In the genomic region with DNA sequence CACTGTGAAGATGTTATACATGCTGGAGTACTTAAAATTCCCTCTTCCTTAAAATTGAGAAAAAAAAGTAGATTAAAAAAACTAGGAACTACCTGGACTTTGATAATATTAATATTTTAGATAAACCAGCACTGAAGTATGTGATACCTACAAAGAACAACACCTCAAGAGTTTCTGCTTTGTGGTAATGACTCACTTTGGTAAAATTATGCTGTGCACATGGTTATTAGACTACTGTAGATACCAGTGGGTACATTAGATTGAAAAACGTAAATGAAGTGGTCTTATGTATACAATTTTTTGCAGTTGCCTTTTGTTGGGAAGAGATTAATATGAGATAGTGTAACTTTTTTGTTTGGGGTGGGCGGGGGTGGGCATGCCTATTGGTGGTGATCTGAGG, we compare ENCODE assay signal across 35 cellular contexts.
"Had no signal": no experiment of that assay in that cellular context is flagged by ENCODE, and none has a peak within 500 bp of the region (broad histone marks: within the 10 kb centered on the region; RNA-seq: fewer than 3 reads in every experiment).

No MANE protein-coding gene starts in this region.

- DNase-seq: activated B cell treated with CpG ODN at 0.5 μM for 24 hours; activated CD4-positive, alpha-beta memory T cell treated with anti-CD3 and anti-CD28 coated beads, Interleukin-2, amount 10 ng/mL, durations not matched to agents 7 days and 5 days; activated CD4-positive, alpha-beta T cell treated with anti-CD3 and anti-CD28 coated beads for 48 hours; activated CD8-positive, alpha-beta memory T cell treated with anti-CD3 and anti-CD28 coated beads, Interleukin-2, amount 50 U/mL, for 48 hours; activated effector memory CD4-positive, alpha-beta T cell treated with Interleukin-2 at 50 U/mL for 16 hours; activated gamma-delta T cell treated with Interleukin-2 at 50 U/mL for 16 hours; activated naive CD4-positive, alpha-beta T cell treated with Interleukin-2 at 50 U/mL for 16 hours; activated naive CD8-positive, alpha-beta T cell treated with anti-CD3 and anti-CD28 coated beads for 36 hours; activated naive CD8-positive, alpha-beta T cell treated with anti-CD3 and anti-CD28 coated beads, Interleukin-2, amount 50 U/mL, for 24 hours; activated T-cell treated with anti-CD3 and anti-CD28 coated beads for 4 hours; activated T-cell treated with anti-CD3 and anti-CD28 coated beads, Interleukin-2, amount 50 U/mL, for 24 hours; activated T-cell treated with anti-CD3 and anti-CD28 coated beads, Interleukin-2, amount 50 U/mL, for 72 hours; adrenal gland; amygdala; aorta; brain microvascular endothelial cell; caudate nucleus; cortex of kidney; dermis blood vessel endothelial cell; effector CD4-positive, alpha-beta T cell; effector memory CD8-positive, alpha-beta T cell; erythroblast; foreskin melanocyte; heart right ventricle; T-helper 1 cell; T-helper 17 cell; T1000; WERI-Rb-1 had no signal

- H2AFZ ChIP-seq: hepatocyte had no signal

- H3K4me2 ChIP-seq: hepatocyte had no signal

- H3K4me1 Mint-ChIP-seq: activated CD4-positive, alpha-beta memory T cell treated with anti-CD3 and anti-CD28 coated beads, Interleukin-2, amount 10 ng/mL, durations not matched to agents 7 days and 5 days; activated naive CD4-positive, alpha-beta T cell treated with anti-CD3 and anti-CD28 coated beads, Interleukin-2, amount 50 U/mL, for 24 hours; activated naive CD8-positive, alpha-beta T cell treated with anti-CD3 and anti-CD28 coated beads for 36 hours; activated naive CD8-positive, alpha-beta T cell treated with anti-CD3 and anti-CD28 coated beads, Interleukin-2, amount 50 U/mL, for 24 hours; T-helper 17 cell had no signal

- ATAC-seq: activated CD4-positive, CD25-positive, alpha-beta regulatory T cell treated with anti-CD3 and anti-CD28 coated beads, Interleukin-2, amount 50 U/mL, for 24 hours; activated naive CD8-positive, alpha-beta T cell treated with anti-CD3 and anti-CD28 coated beads, Interleukin-2, amount 50 U/mL, for 24 hours; activated T-cell treated with anti-CD3 and anti-CD28 coated beads, Interleukin-2, amount 50 U/mL, for 72 hours; effector memory CD8-positive, alpha-beta T cell; gastroesophageal sphincter; heart right ventricle; T-helper 17 cell had no signal

- H3K27me3 ChIP-seq: adrenal gland, brain microvascular endothelial cell, esophagus muscularis mucosa, gastroesophageal sphincter, heart right ventricle had no signal

- H3K27ac Mint-ChIP-seq: activated B cell treated with CpG ODN at 0.5 μM for 24 hours; activated CD4-positive, alpha-beta memory T cell treated with anti-CD3 and anti-CD28 coated beads, Interleukin-2, amount 10 ng/mL, durations not matched to agents 7 days and 5 days; activated naive CD4-positive, alpha-beta T cell treated with anti-CD3 and anti-CD28 coated beads, Interleukin-2, amount 50 U/mL, for 24 hours; activated naive CD8-positive, alpha-beta T cell treated with anti-CD3 and anti-CD28 coated beads for 36 hours; activated naive CD8-positive, alpha-beta T cell treated with anti-CD3 and anti-CD28 coated beads, Interleukin-2, amount 50 U/mL, for 24 hours; activated T-cell treated with anti-CD3 and anti-CD28 coated beads, Interleukin-2, amount 50 U/mL, for 24 hours; activated T-cell treated with anti-CD3 and anti-CD28 coated beads, Interleukin-2, amount 50 U/mL, for 72 hours; effector memory CD8-positive, alpha-beta T cell; T-helper 17 cell; T-helper 2 cell treated with Interferon-gamma antibody and Interleukin-4, amounts not matched to agents 5 μg/mL and 100 μg/mL, for 36 hours had no signal

- H3K4me3 Mint-ChIP-seq: activated B cell treated with CpG ODN at 0.5 μM for 24 hours; activated CD4-positive, alpha-beta memory T cell treated with anti-CD3 and anti-CD28 coated beads, Interleukin-2, amount 10 ng/mL, durations not matched to agents 7 days and 5 days; activated naive CD4-positive, alpha-beta T cell treated with anti-CD3 and anti-CD28 coated beads, Interleukin-2, amount 50 U/mL, for 24 hours; activated naive CD8-positive, alpha-beta T cell treated with anti-CD3 and anti-CD28 coated beads for 36 hours; activated naive CD8-positive, alpha-beta T cell treated with anti-CD3 and anti-CD28 coated beads, Interleukin-2, amount 50 U/mL, for 24 hours; activated T-cell treated with anti-CD3 and anti-CD28 coated beads, Interleukin-2, amount 50 U/mL, for 24 hours; activated T-cell treated with anti-CD3 and anti-CD28 coated beads, Interleukin-2, amount 50 U/mL, for 72 hours; effector memory CD8-positive, alpha-beta T cell; T-helper 17 cell; T-helper 2 cell treated with Interferon-gamma antibody and Interleukin-4, amounts not matched to agents 5 μg/mL and 100 μg/mL, for 36 hours had no signal

- H3K36me3 ChIP-seq: adrenal gland, brain microvascular endothelial cell, esophagus muscularis mucosa, gastroesophageal sphincter, heart right ventricle, WERI-Rb-1 had no signal

- H3K9me3 Mint-ChIP-seq: activated B cell treated with CpG ODN at 0.5 μM for 24 hours; activated naive CD4-positive, alpha-beta T cell treated with anti-CD3 and anti-CD28 coated beads, Interleukin-2, amount 50 U/mL, for 24 hours; activated naive CD8-positive, alpha-beta T cell treated with anti-CD3 and anti-CD28 coated beads for 36 hours; activated naive CD8-positive, alpha-beta T cell treated with anti-CD3 and anti-CD28 coated beads, Interleukin-2, amount 50 U/mL, for 24 hours; activated T-cell treated with anti-CD3 and anti-CD28 coated beads, Interleukin-2, amount 50 U/mL, for 24 hours; activated T-cell treated with anti-CD3 and anti-CD28 coated beads, Interleukin-2, amount 50 U/mL, for 72 hours; effector memory CD8-positive, alpha-beta T cell; T-helper 2 cell treated with Interferon-gamma antibody and Interleukin-4, amounts not matched to agents 5 μg/mL and 100 μg/mL, for 36 hours had no signal

- H3K27me3 Mint-ChIP-seq: activated B cell treated with CpG ODN at 0.5 μM for 24 hours; activated CD4-positive, alpha-beta memory T cell treated with anti-CD3 and anti-CD28 coated beads, Interleukin-2, amount 10 ng/mL, durations not matched to agents 7 days and 5 days; activated naive CD4-positive, alpha-beta T cell treated with anti-CD3 and anti-CD28 coated beads, Interleukin-2, amount 50 U/mL, for 24 hours; activated naive CD8-positive, alpha-beta T cell treated with anti-CD3 and anti-CD28 coated beads for 36 hours; activated naive CD8-positive, alpha-beta T cell treated with anti-CD3 and anti-CD28 coated beads, Interleukin-2, amount 50 U/mL, for 24 hours; activated T-cell treated with anti-CD3 and anti-CD28 coated beads, Interleukin-2, amount 50 U/mL, for 24 hours; effector memory CD8-positive, alpha-beta T cell; T-helper 17 cell had no signal

- FAIRE-seq: colon had no signal

- H3K36me3 Mint-ChIP-seq: activated naive CD4-positive, alpha-beta T cell treated with anti-CD3 and anti-CD28 coated beads, Interleukin-2, amount 50 U/mL, for 24 hours; activated naive CD8-positive, alpha-beta T cell treated with anti-CD3 and anti-CD28 coated beads for 36 hours had no signal

- H3K4me1 ChIP-seq: adrenal gland, esophagus muscularis mucosa, gastroesophageal sphincter, heart right ventricle had no signal

- H3K4me3 ChIP-seq: adrenal gland, esophagus muscularis mucosa, gastroesophageal sphincter, heart right ventricle, hepatocyte had no signal

- H3K27ac ChIP-seq: adrenal gland, brain microvascular endothelial cell, esophagus muscularis mucosa, gastroesophageal sphincter, heart right ventricle, hepatocyte, WERI-Rb-1 had no signal

- H3K9me3 ChIP-seq: adrenal gland, esophagus muscularis mucosa had no signal
